ENCODE assay signal across 8 cellular contexts in the genomic region with DNA sequence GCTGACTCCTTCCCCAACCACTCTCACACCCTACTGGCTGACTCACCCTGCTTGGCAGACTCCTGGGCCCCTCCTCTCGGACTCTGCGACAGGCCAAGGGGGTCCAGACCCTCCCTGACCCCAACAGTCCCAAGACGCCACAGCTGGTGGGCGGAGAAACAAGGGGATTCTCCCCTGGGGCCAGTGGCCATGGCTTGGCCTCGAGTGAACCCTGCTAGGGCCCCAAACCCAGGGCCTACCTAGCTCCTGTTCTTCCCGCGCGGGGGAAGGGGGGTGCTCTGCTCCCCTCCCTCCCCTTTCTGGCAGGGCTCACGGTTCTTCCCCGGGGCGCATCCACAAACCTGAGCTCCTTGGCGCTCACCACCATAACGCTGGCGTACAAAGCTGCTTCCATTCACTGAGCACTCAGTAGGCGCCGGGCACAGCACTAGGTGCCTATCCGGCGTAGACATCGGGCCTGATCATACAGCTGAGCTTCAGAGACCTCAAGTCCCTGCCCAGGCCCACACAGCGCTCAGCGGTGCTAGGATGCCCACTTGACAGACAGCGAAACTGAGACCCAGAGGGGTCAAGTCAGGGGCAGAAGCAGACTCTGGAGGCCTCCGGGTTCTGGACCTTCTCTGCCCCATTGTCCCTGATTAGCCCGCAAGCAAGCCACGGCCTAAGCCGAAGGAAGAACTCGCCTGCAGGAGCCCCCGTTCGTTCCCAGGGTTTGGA. TPM values are rescaled to one million over a fixed set of nuclear protein-coding genes. Genes with fewer than 3 reads are reported as not detected.
A peak's percentile ranks its signal among the peaks of the same experiment; 100 is the strongest.
DNase-seq lines count a peak whose midpoint lies in the region; ATAC-seq and TF ChIP-seq lines count a peak whose summit lies in the region.

No MANE protein-coding gene starts in this region.

- peak; percentile 60 for DNase-seq in activated CD4-positive, alpha-beta T cell treated with anti-CD3 and anti-CD28 coated beads for 48 hours
- DNase-seq in epithelial cell of proximal tubule (ENCODE audit: low read depth), result no peak
- no peak for DNase-seq in C1 segment of cervical spinal cord (lab: John Stamatoyannopoulos, UW)
- DNase-seq in NCI-H2171 (lab: John Stamatoyannopoulos, UW), result no peak
- no peak for DNase-seq in DMS114 treated with DMSO at 0.1 percent for 48 hours (lab: John Stamatoyannopoulos, UW; ENCODE audit: unreplicated experiment)

- H3K36me3 ChIP-seq in HEK293 (ENCODE audit: control insufficient read depth in 2 of 2, insufficient read depth in 1 of 2, low read length in 2 of 2) (no peaks in the 10 kb centered on the region), neuron (ENCODE audit: insufficient read depth, low read length) (no peaks in the 10 kb centered on the region)

- CTCF ChIA-PET in HEK293 (lab: Yijun Ruan, JAX), result no interaction called here

- no peak for ATAC-seq in HG02678 (IDR thresholded peaks at IDR 0.05; ENCODE audit: unreplicated experiment)

- H3K9me3 ChIP-seq in HEK293 (ENCODE audit: control insufficient read depth, insufficient read depth, low read depth, low read length) (no peaks in the 10 kb centered on the region), neuron (ENCODE audit: low read length) (no peaks in the 10 kb centered on the region)

- POLR2A ChIA-PET in HEK293 (lab: Yijun Ruan, JAX), result interaction anchor here (1.0 kb wide), 1 partner anchor 13 kb away, joined by 3 read pairs; no protein-coding TSS in a partner anchor

- H3K4me1 ChIP-seq in HEK293 (ENCODE audit: control insufficient read depth, insufficient read depth, low read length) (no peaks in the 10 kb centered on the region; the same call in 1 of the 2 replicates), neuron (ENCODE audit: insufficient read depth, low read length) (peaks cover 12% of the 10 kb centered on the region)

- H3K27me3 ChIP-seq in neuron (ENCODE audit: insufficient read depth, low read length), result no peaks in the 10 kb centered on the region

- TF ChIP-seq CTCF in HEK293 (tag by site-specific recombination; IDR thresholded peaks at IDR 0.05) (no peak), epithelial cell of proximal tubule (conservative IDR thresholded peaks at IDR 0.05; ENCODE audit: low read depth, low read length) (no peak)

- H3K4me3 ChIP-seq in HEK293 (ENCODE audit: low read depth, low read length) (peak overlapping the region; percentile 64), epithelial cell of proximal tubule (ENCODE audit: low read depth, low read length) (peak overlapping the region; percentile 82), neuron (ENCODE audit: low read length) (peak overlapping the region; percentile 61)

- no peak overlapping the region; the same call in 1 of the 2 replicates for H3K27ac ChIP-seq in HEK293 (ENCODE audit: extremely low read depth, low read depth, low read length)

- H2AFZ ChIP-seq in neuron (ENCODE audit: low read depth, low read length), result peak overlapping the region; percentile 99

TF ChIP-seq in HEK293, 187 proteins besides CTCF, POLR2A, EP300 and RAD21:
- TF ChIP-seq, protein P1, sequence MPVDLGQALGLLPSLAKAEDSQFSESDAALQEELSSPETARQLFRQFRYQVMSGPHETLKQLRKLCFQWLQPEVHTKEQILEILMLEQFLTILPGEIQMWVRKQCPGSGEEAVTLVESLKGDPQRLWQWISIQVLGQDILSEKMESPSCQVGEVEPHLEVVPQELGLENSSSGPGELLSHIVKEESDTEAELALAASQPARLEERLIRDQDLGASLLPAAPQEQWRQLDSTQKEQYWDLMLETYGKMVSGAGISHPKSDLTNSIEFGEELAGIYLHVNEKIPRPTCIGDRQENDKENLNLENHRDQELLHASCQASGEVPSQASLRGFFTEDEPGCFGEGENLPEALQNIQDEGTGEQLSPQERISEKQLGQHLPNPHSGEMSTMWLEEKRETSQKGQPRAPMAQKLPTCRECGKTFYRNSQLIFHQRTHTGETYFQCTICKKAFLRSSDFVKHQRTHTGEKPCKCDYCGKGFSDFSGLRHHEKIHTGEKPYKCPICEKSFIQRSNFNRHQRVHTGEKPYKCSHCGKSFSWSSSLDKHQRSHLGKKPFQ (tag by site-specific recombination; IDR thresholded peaks at IDR 0.05), result no peak
- TF ChIP-seq ZNF747 (tag by site-specific recombination; IDR thresholded peaks at IDR 0.05) (no peak), EGR2 (tag by site-specific recombination; IDR thresholded peaks at IDR 0.05; ENCODE audit: low read depth) (no peak), ZNF335 (tag by site-specific recombination; conservative IDR thresholded peaks at IDR 0.05) (peak; percentile 25), ZBTB7A (tag by site-specific recombination; IDR thresholded peaks at IDR 0.05; ENCODE audit: low read depth) (no peak), ZNF555 (tag by site-specific recombination; conservative IDR thresholded peaks at IDR 0.05) (no peak), ZNF660 (tag by site-specific recombination; IDR thresholded peaks at IDR 0.05) (no peak), OSR2 (tag by site-specific recombination; IDR thresholded peaks at IDR 0.05) (no peak), KLF17 (tag by site-specific recombination; IDR thresholded peaks at IDR 0.05) (peak; percentile 34; the same call in 1 of the 2 replicates), GLIS1 (tag by site-specific recombination; IDR thresholded peaks at IDR 0.05) (peak; percentile 58), ZNF24 (tag by site-specific recombination; IDR thresholded peaks at IDR 0.05) (no peak), TRIM28 (IDR thresholded peaks at IDR 0.05; ENCODE audit: borderline replicate concordance, low read length) (no peak), ZNF10 (tag by site-specific recombination; IDR thresholded peaks at IDR 0.05) (no peak; the same call in 1 of the 2 replicates)
- TF ChIP-seq, protein P2, sequence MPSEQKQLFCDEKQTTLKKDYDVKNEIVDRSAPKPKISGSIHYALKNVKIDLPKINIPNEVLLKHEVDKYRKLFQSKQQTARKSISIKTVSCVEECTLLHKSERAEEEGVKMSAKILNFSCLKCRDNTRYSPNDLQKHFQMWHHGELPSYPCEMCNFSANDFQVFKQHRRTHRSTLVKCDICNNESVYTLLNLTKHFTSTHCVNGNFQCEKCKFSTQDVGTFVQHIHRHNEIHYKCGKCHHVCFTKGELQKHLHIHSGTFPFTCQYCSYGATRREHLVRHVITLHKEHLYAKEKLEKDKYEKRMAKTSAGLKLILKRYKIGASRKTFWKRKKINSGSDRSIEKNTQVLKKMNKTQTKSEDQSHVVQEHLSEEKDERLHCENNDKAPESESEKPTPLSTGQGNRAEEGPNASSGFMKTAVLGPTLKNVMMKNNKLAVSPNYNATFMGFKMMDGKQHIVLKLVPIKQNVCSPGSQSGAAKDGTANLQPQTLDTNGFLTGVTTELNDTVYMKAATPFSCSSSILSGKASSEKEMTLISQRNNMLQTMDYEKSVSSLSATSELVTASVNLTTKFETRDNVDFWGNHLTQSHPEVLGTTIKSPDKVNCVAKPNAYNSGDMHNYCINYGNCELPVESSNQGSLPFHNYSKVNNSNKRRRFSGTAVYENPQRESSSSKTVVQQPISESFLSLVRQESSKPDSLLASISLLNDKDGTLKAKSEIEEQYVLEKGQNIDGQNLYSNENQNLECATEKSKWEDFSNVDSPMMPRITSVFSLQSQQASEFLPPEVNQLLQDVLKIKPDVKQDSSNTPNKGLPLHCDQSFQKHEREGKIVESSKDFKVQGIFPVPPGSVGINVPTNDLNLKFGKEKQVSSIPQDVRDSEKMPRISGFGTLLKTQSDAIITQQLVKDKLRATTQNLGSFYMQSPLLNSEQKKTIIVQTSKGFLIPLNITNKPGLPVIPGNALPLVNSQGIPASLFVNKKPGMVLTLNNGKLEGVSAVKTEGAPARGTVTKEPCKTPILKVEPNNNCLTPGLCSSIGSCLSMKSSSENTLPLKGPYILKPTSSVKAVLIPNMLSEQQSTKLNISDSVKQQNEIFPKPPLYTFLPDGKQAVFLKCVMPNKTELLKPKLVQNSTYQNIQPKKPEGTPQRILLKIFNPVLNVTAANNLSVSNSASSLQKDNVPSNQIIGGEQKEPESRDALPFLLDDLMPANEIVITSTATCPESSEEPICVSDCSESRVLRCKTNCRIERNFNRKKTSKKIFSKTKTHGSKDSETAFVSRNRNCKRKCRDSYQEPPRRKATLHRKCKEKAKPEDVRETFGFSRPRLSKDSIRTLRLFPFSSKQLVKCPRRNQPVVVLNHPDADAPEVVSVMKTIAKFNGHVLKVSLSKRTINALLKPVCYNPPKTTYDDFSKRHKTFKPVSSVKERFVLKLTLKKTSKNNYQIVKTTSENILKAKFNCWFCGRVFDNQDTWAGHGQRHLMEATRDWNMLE (tag by site-specific recombination; conservative IDR thresholded peaks at IDR 0.05; ENCODE audit: low read depth), result no peak
- TF ChIP-seq, protein P3, sequence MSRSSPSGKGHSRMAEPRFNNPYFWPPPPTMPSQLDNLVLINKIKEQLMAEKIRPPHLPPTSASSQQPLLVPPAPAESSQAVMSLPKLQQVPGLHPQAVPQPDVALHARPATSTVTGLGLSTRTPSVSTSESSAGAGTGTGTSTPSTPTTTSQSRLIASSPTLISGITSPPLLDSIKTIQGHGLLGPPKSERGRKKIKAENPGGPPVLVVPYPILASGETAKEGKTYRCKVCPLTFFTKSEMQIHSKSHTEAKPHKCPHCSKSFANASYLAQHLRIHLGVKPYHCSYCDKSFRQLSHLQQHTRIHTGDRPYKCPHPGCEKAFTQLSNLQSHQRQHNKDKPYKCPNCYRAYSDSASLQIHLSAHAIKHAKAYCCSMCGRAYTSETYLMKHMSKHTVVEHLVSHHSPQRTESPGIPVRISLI (tag by site-specific recombination; IDR thresholded peaks at IDR 0.05), result no peak

RNA-seq across cellular contexts. Expression of gene ADA, which starts 0.6 kb away (rescaled TPM):
- total RNA-seq in epithelial cell of proximal tubule, result 14.5 and 19.9 TPM in 2 replicates
